Comparison of ENCODE assay signal across 15 cellular contexts in genomic region chr19:4981681-4981958, GRCh38. TPM values are rescaled to one million over a fixed set of nuclear protein-coding genes. Genes with fewer than 3 reads are reported as not detected.
DNase-seq lines count a peak whose midpoint lies in the region; ATAC-seq and TF ChIP-seq lines count a peak whose summit lies in the region.
"Had no signal": no experiment of that assay in that cellular context is flagged by ENCODE, and none has a peak within 500 bp of the region (broad histone marks: within the 10 kb centered on the region; RNA-seq: fewer than 3 reads in every experiment).

No MANE protein-coding gene starts in this region.

- H3K27me3 ChIP-seq in heart right ventricle (no peaks in the 10 kb centered on the region), thyroid gland (no peaks in the 10 kb centered on the region)

- peak overlapping the region in 3 of 5 experiments; percentile 58 to 86 (median 84) for H3K27ac Mint-ChIP-seq in brain
- H3K27ac Mint-ChIP-seq: T-helper 2 cell treated with Interferon-gamma antibody and Interleukin-4, amounts not matched to agents 5 μg/mL and 100 μg/mL, for 36 hours had no signal

- no peaks in the 10 kb centered on the region for H3K9me3 ChIP-seq in heart right ventricle
- H3K9me3 ChIP-seq in thyroid gland: no peaks in the 10 kb centered on the region

- H3K4me3 ChIP-seq in heart right ventricle (no peak overlapping the region), thyroid gland (replicated peaks in 1 of 3) (no peak overlapping the region)

- ATAC-seq in heart right ventricle: no peak
- ATAC-seq: sciatic nerve had no signal

- no peaks in the 10 kb centered on the region for H3K27me3 Mint-ChIP-seq in brain

- H3K27ac ChIP-seq in heart right ventricle: peak overlapping the region in 1 of 10 donors; percentile 20
- H3K27ac ChIP-seq in thyroid gland: peak overlapping the region; percentile 79 to 97 (median 89)

- no peaks in the 10 kb centered on the region for H3K9me3 Mint-ChIP-seq in brain
- H3K9me3 Mint-ChIP-seq: T-helper 2 cell treated with Interferon-gamma antibody and Interleukin-4, amounts not matched to agents 5 μg/mL and 100 μg/mL, for 36 hours had no signal

- no peak overlapping the region for H3K4me3 Mint-ChIP-seq in brain
- H3K4me3 Mint-ChIP-seq: T-helper 2 cell treated with Interferon-gamma antibody and Interleukin-4, amounts not matched to agents 5 μg/mL and 100 μg/mL, for 36 hours had no signal

- DNase-seq in cardiac septum (ENCODE audit: low spot score) (peak; percentile 72), heart right ventricle (no peak), NCI-H2081 treated with DMSO at 0.1 percent for 48 hours (lab: John Stamatoyannopoulos, UW) (peak; percentile 45), thyroid gland (peak in 1 of 2 donors; percentile 41), DMS153 (lab: John Stamatoyannopoulos, UW) (no peak), AG20443 (ENCODE audit: low spot score) (no peak), hippocampal formation (lab: John Stamatoyannopoulos, UW) (no peak)
- DNase-seq: activated CD4-positive, alpha-beta T cell treated with anti-CD3 and anti-CD28 coated beads for 1 hour; activated gamma-delta T cell; GOT3; NCI-H226; SIG-M5 had no signal

- H3K4me1 Mint-ChIP-seq in brain: peaks cover 84% of the 10 kb centered on the region

- WGBS in heart right ventricle, 2 donors: 90 to 100% methylated on average over 3 of the region's 3 CpGs
- WGBS in thyroid gland, 2 donors: 100% methylated on average over 2 of the region's 3 CpGs

- H3K36me3 ChIP-seq in heart right ventricle (peaks cover 0 to 20% (median 0%) of the 10 kb centered on the region in 9 donors), thyroid gland (no peaks in the 10 kb centered on the region)

- H3K36me3 Mint-ChIP-seq in brain: peaks cover 27% of the 10 kb centered on the region

- no peak for TF ChIP-seq CTCF in heart right ventricle (IDR thresholded peaks at IDR 0.05)
- TF ChIP-seq CTCF in brain (conservative IDR thresholded peaks at IDR 0.05): no peak
- no peak for TF ChIP-seq CTCF in thyroid gland (IDR thresholded peaks at IDR 0.05)

- TF ChIP-seq POLR2A in thyroid gland (IDR thresholded peaks at IDR 0.05): no peak

- H3K4me1 ChIP-seq in heart right ventricle: peaks cover 19 to 82% (median 69%) of the 10 kb centered on the region in 9 donors
- H3K4me1 ChIP-seq in thyroid gland: peaks cover 92 to 97% of the 10 kb centered on the region in 2 donors

- intact Hi-C loops in cardiac septum (cut with DNase I): no loop called here
- intact Hi-C loops in heart right ventricle (cut with DNase I): no loop called here
- intact Hi-C loops in thyroid gland (cut with DNase I): loop anchor here (5.0 kb wide), 1 partner anchor 36 kb away; no protein-coding TSS in a partner anchor

RNA-seq across cellular contexts. Expression of gene KDM4B, which starts 12.7 kb away (rescaled TPM):
- 27.6 TPM for total RNA-seq in cardiac septum
- 10 to 100 TPM; 21.4 to 35.8 (median 30.3) TPM for total RNA-seq in heart right ventricle
- polyA plus RNA-seq in heart right ventricle: 10 to 100 TPM; 12.4 to 34.4 TPM
- polyA plus RNA-seq in brain (ENCODE audit: insufficient read depth, low read depth, low replicate concordance): 41.0 TPM
- 10 to 100 TPM; 44.3 to 87.2 (median 75.8) TPM for total RNA-seq in thyroid gland

Comparison
In these comparisons a context has a peak if more than half of its experiments do, and no peak if none do; other contexts are left out.
1. DNase-seq: peak in cardiac septum (single experiment) and NCI-H2081 treated with DMSO at 0.1 percent for 48 hours (single experiment); none in heart right ventricle (0 of 2), DMS153 (single experiment), AG20443 (single experiment) and hippocampal formation (0 of 2).